Comparison of ENCODE assay signal across 21 cellular contexts in the genomic region with DNA sequence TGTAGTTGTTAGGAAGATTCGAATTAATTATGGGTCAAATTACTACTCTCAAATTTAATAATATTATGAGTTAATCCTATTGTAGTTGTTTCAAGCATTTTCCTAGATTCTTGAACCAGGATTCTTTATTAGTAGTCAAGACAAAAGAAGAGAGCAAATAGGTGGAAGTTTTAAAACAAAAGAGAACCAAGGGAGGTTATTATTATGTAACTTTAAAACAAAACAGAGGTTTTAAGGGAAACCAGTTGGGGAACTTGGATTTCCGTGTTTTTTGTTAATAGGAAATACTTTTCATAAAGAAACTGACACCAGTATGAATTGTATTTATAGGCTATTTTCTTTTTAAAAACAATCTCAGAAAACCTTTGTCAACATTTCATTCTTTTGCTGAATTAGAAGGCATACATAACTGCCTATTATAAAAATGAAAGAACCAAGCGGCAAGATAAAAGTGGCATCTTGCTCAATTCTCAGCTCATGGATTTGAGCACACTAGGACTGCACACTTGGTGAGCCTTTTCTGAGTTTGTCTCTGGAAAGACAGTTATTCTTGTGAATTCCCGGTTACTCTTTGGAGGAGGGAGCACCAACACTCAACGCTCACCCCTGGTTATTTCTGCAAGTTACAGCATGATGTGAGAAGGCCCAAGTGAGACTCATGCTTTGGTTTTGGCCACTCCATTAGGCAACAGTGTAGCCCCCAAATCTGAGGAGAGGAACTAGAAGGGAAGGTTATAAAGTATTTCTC.
"Had no signal": no experiment of that assay in that cellular context is flagged by ENCODE, and none has a peak within 500 bp of the region (broad histone marks: within the 10 kb centered on the region; RNA-seq: fewer than 3 reads in every experiment).

No MANE protein-coding gene starts in this region.

- H3K27me3 ChIP-seq: colonic mucosa, right atrium auricular region, tibial nerve had no signal

- H3K27ac ChIP-seq: colonic mucosa, epithelial cell of prostate, right atrium auricular region, tibial nerve had no signal

- H3K27me3 Mint-ChIP-seq: activated CD4-positive, alpha-beta memory T cell treated with anti-CD3 and anti-CD28 coated beads, Interleukin-2, amount 10 ng/mL, durations not matched to agents 7 days and 5 days; stimulated activated naive B cell treated with anti-CD40 and anti-IgM and Interleukin-4, amounts not matched to agents 10 μg/mL and 1 μg/mL and 100 μg/mL, for 72 hours; T-helper 17 cell had no signal

- H3K27ac Mint-ChIP-seq: activated CD4-positive, alpha-beta memory T cell treated with anti-CD3 and anti-CD28 coated beads, Interleukin-2, amount 10 ng/mL, durations not matched to agents 7 days and 5 days; activated naive CD4-positive, alpha-beta T cell treated with anti-CD3 and anti-CD28 coated beads, Interleukin-2, amount 50 U/mL, for 72 hours; natural killer cell; stimulated activated naive B cell treated with anti-CD40 and anti-IgM and Interleukin-4, amounts not matched to agents 10 μg/mL and 1 μg/mL and 100 μg/mL, for 72 hours; T-helper 17 cell had no signal

- H3K9me3 Mint-ChIP-seq: activated CD4-positive, alpha-beta memory T cell treated with anti-CD3 and anti-CD28 coated beads, Interleukin-2, amount 10 ng/mL, durations not matched to agents 7 days and 5 days; activated naive CD4-positive, alpha-beta T cell treated with anti-CD3 and anti-CD28 coated beads, Interleukin-2, amount 50 U/mL, for 72 hours; activated T-cell treated with anti-CD3 and anti-CD28 coated beads, Interleukin-2, amount 50 U/mL, for 4 hours; natural killer cell; stimulated activated naive B cell treated with anti-CD40 and anti-IgM and Interleukin-4, amounts not matched to agents 10 μg/mL and 1 μg/mL and 100 μg/mL, for 72 hours had no signal

- ATAC-seq: activated naive CD4-positive, alpha-beta T cell treated with anti-CD3 and anti-CD28 coated beads, Interleukin-2, amount 50 U/mL, for 72 hours; activated T-cell treated with anti-CD3 and anti-CD28 coated beads, Interleukin-2, amount 50 U/mL, for 4 hours; left lobe of liver; natural killer cell; stimulated activated naive B cell treated with anti-CD40 and anti-IgM and Interleukin-4, amounts not matched to agents 10 μg/mL and 1 μg/mL and 100 μg/mL, for 72 hours; T-helper 17 cell had no signal

- DNase-seq: activated CD4-positive, alpha-beta memory T cell treated with anti-CD3 and anti-CD28 coated beads, Interleukin-2, amount 10 ng/mL, durations not matched to agents 7 days and 5 days; activated CD4-positive, alpha-beta T cell treated with anti-CD3 and anti-CD28 coated beads for 4 hours; activated effector memory CD4-positive, alpha-beta T cell treated with Interleukin-2 at 50 U/mL for 16 hours; activated T-cell treated with anti-CD3 and anti-CD28 coated beads, Interleukin-2, amount 50 U/mL, for 4 hours; caudate nucleus; colonic mucosa; effector CD4-positive, alpha-beta T cell; foreskin melanocyte; head of caudate nucleus; mesenchymal stem cell; natural killer cell; nucleus accumbens; stimulated activated CD4-positive, alpha-beta T cell treated with anti-CD3 and anti-CD28 coated beads, Interleukin-15, amount 100 ng/mL, for 24 hours; stimulated activated CD4-positive, alpha-beta T cell treated with anti-CD3 and anti-CD28 coated beads, Interleukin-4, amount 100 ng/mL, for 1 hour; stimulated activated naive B cell treated with anti-CD40 and anti-IgM and Interleukin-4, amounts not matched to agents 10 μg/mL and 1 μg/mL and 100 μg/mL, for 72 hours; T-helper 17 cell had no signal

- H3K4me1 ChIP-seq: colonic mucosa, tibial nerve had no signal

- H3K36me3 Mint-ChIP-seq: activated naive CD4-positive, alpha-beta T cell treated with anti-CD3 and anti-CD28 coated beads, Interleukin-2, amount 50 U/mL, for 72 hours; stimulated activated naive B cell treated with anti-CD40 and anti-IgM and Interleukin-4, amounts not matched to agents 10 μg/mL and 1 μg/mL and 100 μg/mL, for 72 hours had no signal

- H3K36me3 ChIP-seq: colonic mucosa had no signal

- H3K4me3 Mint-ChIP-seq: activated CD4-positive, alpha-beta memory T cell treated with anti-CD3 and anti-CD28 coated beads, Interleukin-2, amount 10 ng/mL, durations not matched to agents 7 days and 5 days; activated T-cell treated with anti-CD3 and anti-CD28 coated beads, Interleukin-2, amount 50 U/mL, for 4 hours; natural killer cell; stimulated activated naive B cell treated with anti-CD40 and anti-IgM and Interleukin-4, amounts not matched to agents 10 μg/mL and 1 μg/mL and 100 μg/mL, for 72 hours; T-helper 17 cell had no signal

- H3K4me3 ChIP-seq: colonic mucosa, right atrium auricular region, tibial nerve had no signal

- H3K9me3 ChIP-seq: colonic mucosa, right atrium auricular region, tibial nerve had no signal
